Comparison of ENCODE assay signal across 16 cellular contexts in the genomic region with DNA sequence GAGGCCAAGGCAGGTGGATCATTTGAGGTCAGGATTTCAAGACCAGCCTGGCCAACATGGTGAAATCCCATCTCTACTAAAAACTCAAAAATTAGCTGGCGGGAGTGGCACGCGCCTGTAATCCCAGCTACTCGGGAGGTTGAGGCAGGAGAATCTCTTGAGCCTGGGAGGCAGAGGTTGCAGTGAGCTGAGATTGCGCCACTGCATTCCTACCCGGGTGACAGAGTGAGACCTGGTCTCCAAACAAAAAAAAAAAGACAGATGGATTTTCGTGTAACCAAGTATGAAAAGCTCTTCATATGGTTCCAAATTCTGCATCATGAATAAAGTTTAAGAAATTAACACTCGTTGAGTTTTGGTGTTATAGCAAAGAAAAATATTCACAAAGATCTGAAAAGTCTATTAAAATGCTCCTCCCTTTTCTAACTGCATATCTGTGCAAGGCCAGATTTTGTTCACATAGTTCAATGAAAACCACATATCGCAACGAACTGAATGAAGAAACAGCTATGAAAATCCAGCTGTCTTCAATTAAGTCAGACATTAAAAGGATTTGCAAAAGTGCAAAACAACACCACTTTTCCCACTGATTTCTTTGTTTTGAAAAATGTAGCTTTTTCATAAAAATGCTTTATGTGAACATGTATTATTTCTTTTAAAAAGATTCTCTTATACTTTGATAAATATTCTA. TPM values are rescaled to one million over a fixed set of nuclear protein-coding genes. Genes with fewer than 3 reads are reported as not detected.
DNase-seq lines count a peak whose midpoint lies in the region; ATAC-seq and TF ChIP-seq lines count a peak whose summit lies in the region.
"Had no signal": no experiment of that assay in that cellular context is flagged by ENCODE, and none has a peak within 500 bp of the region (broad histone marks: within the 10 kb centered on the region; RNA-seq: fewer than 3 reads in every experiment).

No MANE protein-coding gene starts in this region.

- CTCF ChIA-PET in RWPE1 (lab: Yijun Ruan, JAX) = interaction anchor here (0.6 to 1.1 kb wide), 2 partner anchors 35 to 123 kb away, joined by 3 to 5 read pairs; no protein-coding TSS in a partner anchor
- CTCF ChIA-PET in CD4-positive, alpha-beta T cell (lab: Charles Lee) = interaction anchor here (1.3 kb wide), 1 partner anchor 123 kb away, joined by 3 read pairs; no protein-coding TSS in a partner anchor

- peak overlapping the region; percentile 9; the same call in 1 of the 2 replicates for H3K27ac ChIP-seq in C4-2B
- peak overlapping the region; percentile 46 for H3K27ac ChIP-seq in RWPE1
- no peak overlapping the region for H3K27ac ChIP-seq in CD4-positive, alpha-beta T cell (ENCODE audit: low read depth, low read length)
- H3K27ac ChIP-seq in substantia nigra (ENCODE audit: low read depth, low read length, poor library complexity, severe bottlenecking) = no peak overlapping the region

- H3K9me3 ChIP-seq in CD4-positive, alpha-beta T cell (ENCODE audit: control insufficient read depth, low read length) = no peaks in the 10 kb centered on the region

- H3K4me3 Mint-ChIP-seq in osteocyte (ENCODE audit: unreplicated experiment) = no peak overlapping the region
- no peak overlapping the region for H3K4me3 Mint-ChIP-seq in CD4-positive, alpha-beta T cell
- H3K4me3 Mint-ChIP-seq: activated naive CD8-positive, alpha-beta T cell treated with anti-CD3 and anti-CD28 coated beads, Interleukin-2, amount 10 ng/mL, durations not matched to agents 7 days and 5 days; stimulated activated naive CD8-positive, alpha-beta T cell treated with anti-CD3 and anti-CD28 coated beads, Interleukin-15, Interleukin-2, amounts not matched to agents 100 ng/mL and 50 ng/mL, for 24 hours had no signal

- ATAC-seq in CD4-positive, alpha-beta T cell (ENCODE audit: poor library complexity) = no peak

- TF ChIP-seq CTCF in C4-2B (conservative IDR thresholded peaks at IDR 0.05) (no peak), RWPE1 (conservative IDR thresholded peaks at IDR 0.05; ENCODE audit: low read depth) (no peak), osteocyte (IDR thresholded peaks at IDR 0.05) (no peak)
- TF ChIP-seq CTCF in CD4-positive, alpha-beta T cell (IDR thresholded peaks at IDR 0.05) = no peak

- no peaks in the 10 kb centered on the region for H3K36me3 Mint-ChIP-seq in osteocyte (ENCODE audit: unreplicated experiment)
- no peaks in the 10 kb centered on the region for H3K36me3 Mint-ChIP-seq in CD4-positive, alpha-beta T cell (ENCODE audit: low read depth)
- H3K36me3 Mint-ChIP-seq: activated naive CD8-positive, alpha-beta T cell treated with anti-CD3 and anti-CD28 coated beads, Interleukin-2, amount 10 ng/mL, durations not matched to agents 7 days and 5 days had no signal

- H3K27me3 Mint-ChIP-seq in osteocyte (ENCODE audit: unreplicated experiment) = no peaks in the 10 kb centered on the region
- no peaks in the 10 kb centered on the region for H3K27me3 Mint-ChIP-seq in CD4-positive, alpha-beta T cell
- H3K27me3 Mint-ChIP-seq: stimulated activated naive CD8-positive, alpha-beta T cell treated with anti-CD3 and anti-CD28 coated beads, Interleukin-15, Interleukin-2, amounts not matched to agents 100 ng/mL and 50 ng/mL, for 24 hours had no signal

- DNase-seq in RWPE1 (ENCODE audit: low spot score) (no peak), fibroblast of gingiva (ENCODE audit: low read depth) (peak; percentile 84), osteocyte (ENCODE audit: extremely low spot score, unreplicated experiment) (no peak), RPMI8226 (no peak), inferior parietal cortex (ENCODE audit: extremely low spot score) (no peak), substantia nigra (lab: John Stamatoyannopoulos, UW) (no peak)
- no peak for DNase-seq in CD4-positive, alpha-beta T cell
- DNase-seq: activated CD4-positive, alpha-beta T cell treated with anti-CD3 and anti-CD28 coated beads, Interleukin-2, amount 50 U/mL, for 48 hours; activated naive CD8-positive, alpha-beta T cell treated with anti-CD3 and anti-CD28 coated beads, Interleukin-2, amount 10 ng/mL, durations not matched to agents 7 days and 5 days; activated T-cell treated with anti-CD3 and anti-CD28 coated beads, Interleukin-2, amount 50 U/mL, for 48 hours; hippocampal formation; NCI-H2029; stimulated activated CD4-positive, alpha-beta T cell treated with anti-CD3 and anti-CD28 coated beads, Interleukin-12 subunit alpha, Interleukin-12 subunit beta, amount 100 ng/mL, for 4 hours had no signal

- H3K27me3 ChIP-seq in CD4-positive, alpha-beta T cell (ENCODE audit: control insufficient read depth, insufficient read depth, low read length) = no peaks in the 10 kb centered on the region

- H3K27ac Mint-ChIP-seq in osteocyte (ENCODE audit: unreplicated experiment) = peak overlapping the region; percentile 98
- no peak overlapping the region for H3K27ac Mint-ChIP-seq in CD4-positive, alpha-beta T cell
- H3K27ac Mint-ChIP-seq: activated naive CD8-positive, alpha-beta T cell treated with anti-CD3 and anti-CD28 coated beads, Interleukin-2, amount 10 ng/mL, durations not matched to agents 7 days and 5 days; progenitor cell of endocrine pancreas; stimulated activated naive CD8-positive, alpha-beta T cell treated with anti-CD3 and anti-CD28 coated beads, Interleukin-15, Interleukin-2, amounts not matched to agents 100 ng/mL and 50 ng/mL, for 24 hours had no signal

- peaks cover 45% of the 10 kb centered on the region for H3K4me1 Mint-ChIP-seq in osteocyte (ENCODE audit: unreplicated experiment)
- H3K4me1 Mint-ChIP-seq in CD4-positive, alpha-beta T cell (ENCODE audit: low read depth) = no peaks in the 10 kb centered on the region

- POLR2A ChIA-PET in RWPE1 (lab: Yijun Ruan, JAX; ENCODE audit: low non-redundant PET) = no interaction called here
- POLR2A ChIA-PET in CD4-positive, alpha-beta T cell (lab: Charles Lee) = no interaction called here

- intact Hi-C loops in CD4-positive, alpha-beta T cell (cut with DNase I, micrococcal nuclease) = no loop called here

- no peaks in the 10 kb centered on the region for H3K9me3 Mint-ChIP-seq in osteocyte (ENCODE audit: unreplicated experiment)
- H3K9me3 Mint-ChIP-seq in CD4-positive, alpha-beta T cell = no peaks in the 10 kb centered on the region

RNA-seq across cellular contexts. Expression of gene FBLN2, which starts 23.8 kb away (rescaled TPM):
- 215 and 251 TPM in 2 replicates for total RNA-seq in osteocyte
- total RNA-seq in CD4-positive, alpha-beta T cell = under 1 TPM; 0.19 to 0.25 TPM

RNA-seq across cellular contexts. Expression of gene HDAC11, which starts 45.0 kb away (rescaled TPM):
- total RNA-seq in osteocyte = 11.9 and 13.7 TPM in 2 replicates
- total RNA-seq in CD4-positive, alpha-beta T cell = 1 to 10 TPM; 4.5 to 4.6 TPM

Comparison
In these comparisons a context has a peak if more than half of its experiments do, and no peak if none do; other contexts are left out.
1. H3K27ac ChIP-seq: peak in C4-2B (single experiment) and RWPE1 (single experiment); none in CD4-positive, alpha-beta T cell (single experiment) and substantia nigra (single experiment).
2. RNA of gene FBLN2, which starts 23.8 kb away (total RNA-seq): 215 to 251 TPM in osteocyte; 0.19 to 0.25 TPM in CD4-positive, alpha-beta T cell; every median in the first group is over 100 times any median in the second.